ENCODE assay signal across 8 cellular contexts in genomic region chr12:54394281-54394719, GRCh38. TPM values are rescaled to one million over a fixed set of nuclear protein-coding genes. Genes with fewer than 3 reads are reported as not detected.
DNase-seq lines count a peak whose midpoint lies in the region; ATAC-seq, FAIRE-seq and TF ChIP-seq lines count a peak whose summit lies in the region.

No MANE protein-coding gene starts in this region.

- H3K9ac ChIP-seq in endothelial cell of umbilical vein (replicated peaks; ENCODE audit: extremely low read depth, insufficient read depth, low read length), result no peak overlapping the region

- no peaks in the 10 kb centered on the region for H3K9me3 ChIP-seq in endothelial cell of umbilical vein (replicated peaks; ENCODE audit: control insufficient read depth, insufficient read depth, low read length)
- no peaks in the 10 kb centered on the region for H3K9me3 ChIP-seq in effector memory CD4-positive, alpha-beta T cell (ENCODE audit: control insufficient read depth, low read length)

- peaks cover 14% of the 10 kb centered on the region for H3K36me3 Mint-ChIP-seq in activated naive CD4-positive, alpha-beta T cell treated with anti-CD3 and anti-CD28 coated beads for 36 hours (ENCODE audit: low read depth)
- no peaks in the 10 kb centered on the region for H3K36me3 Mint-ChIP-seq in natural killer cell

- no peak overlapping the region for H3K4me3 ChIP-seq in endothelial cell of umbilical vein (replicated peaks in 1 of 3; ENCODE audit: insufficient read depth in 1 of 3, low read depth in 1 of 3, low read length in 3 of 3)
- H3K4me3 ChIP-seq in effector memory CD4-positive, alpha-beta T cell (ENCODE audit: insufficient read depth, low read depth, low read length, poor library complexity, severe bottlenecking), result no peak overlapping the region

- no peaks in the 10 kb centered on the region for H3K4me1 ChIP-seq in endothelial cell of umbilical vein (ENCODE audit: control insufficient read depth, extremely low read depth, insufficient read depth, low read length)
- peaks cover 4% of the 10 kb centered on the region for H3K4me1 ChIP-seq in effector memory CD4-positive, alpha-beta T cell (ENCODE audit: control insufficient read depth, insufficient read depth, low read length, poor library complexity, severe bottlenecking)

- no peaks in the 10 kb centered on the region for H3K9me3 Mint-ChIP-seq in activated naive CD4-positive, alpha-beta T cell treated with anti-CD3 and anti-CD28 coated beads for 36 hours
- no peaks in the 10 kb centered on the region for H3K9me3 Mint-ChIP-seq in natural killer cell

- intact Hi-C loops in activated naive CD4-positive, alpha-beta T cell treated with anti-CD3 and anti-CD28 coated beads for 36 hours (cut with micrococcal nuclease), result no loop called here
- intact Hi-C loops in endothelial cell of umbilical vein (cut with micrococcal nuclease) (no loop called here), natural killer cell (cut with micrococcal nuclease) (no loop called here)

- peak; percentile 73 for DNase-seq in activated naive CD4-positive, alpha-beta T cell treated with anti-CD3 and anti-CD28 coated beads for 36 hours
- DNase-seq in activated naive CD4-positive, alpha-beta T cell treated with anti-CD3 and anti-CD28 coated beads, Interleukin-2, amount 50 U/mL, for 16 hours, result no peak
- DNase-seq in NCI-H1105 treated with DMSO at 0.1 percent for 48 hours (lab: John Stamatoyannopoulos, UW), result peak; percentile 9
- DNase-seq in T1000 (lab: John Stamatoyannopoulos, UW), result peak; percentile 100
- DNase-seq in endothelial cell of umbilical vein (ENCODE audit: low read depth, low spot score), result no peak
- DNase-seq in natural killer cell, result no peak
- no peak for DNase-seq in effector memory CD4-positive, alpha-beta T cell

- H3K27ac ChIP-seq in endothelial cell of umbilical vein (ENCODE audit: insufficient read depth, low read depth, low read length), result no peak overlapping the region
- H3K27ac ChIP-seq in effector memory CD4-positive, alpha-beta T cell (ENCODE audit: insufficient read depth, low read length, poor library complexity, severe bottlenecking), result no peak overlapping the region

- no peaks in the 10 kb centered on the region for H3K27me3 ChIP-seq in endothelial cell of umbilical vein (ENCODE audit: control insufficient read depth in 2 of 2, insufficient read depth in 2 of 2, low read length in 2 of 2)
- no peaks in the 10 kb centered on the region for H3K27me3 ChIP-seq in effector memory CD4-positive, alpha-beta T cell (replicated peaks; ENCODE audit: control insufficient read depth, insufficient read depth, low read length, poor library complexity, severe bottlenecking)

- dilution Hi-C loops in endothelial cell of umbilical vein (cut with MboI; ENCODE audit: extremely low pct_ligation_motif_present, low sequenced_read_pairs), result no loop called here

- no TSS peak for BruUV-seq in endothelial cell of umbilical vein (replicated peaks; lab: Mats Ljungman, UMichigan)

- peaks cover 15% of the 10 kb centered on the region for H3K79me2 ChIP-seq in endothelial cell of umbilical vein (ENCODE audit: control insufficient read depth, insufficient read depth, low read length)

- peaks cover 2% of the 10 kb centered on the region for H4K20me1 ChIP-seq in endothelial cell of umbilical vein (replicated peaks; ENCODE audit: control insufficient read depth, extremely low read depth, insufficient read depth, low read length)

- FAIRE-seq in endothelial cell of umbilical vein (lab: Jason Lieb, UNC), result no peak

- peak overlapping the region; percentile 34 for H3K27ac Mint-ChIP-seq in activated naive CD4-positive, alpha-beta T cell treated with anti-CD3 and anti-CD28 coated beads for 36 hours
- H3K27ac Mint-ChIP-seq in natural killer cell, result peak overlapping the region; percentile 56 to 79

- peaks cover 46 to 50% of the 10 kb centered on the region in 2 experiments for H3K36me3 ChIP-seq in endothelial cell of umbilical vein (ENCODE audit: control insufficient read depth in 2 of 2, extremely low read depth in 1 of 2, insufficient read depth in 2 of 2, low read length in 2 of 2)
- H3K36me3 ChIP-seq in effector memory CD4-positive, alpha-beta T cell (ENCODE audit: control insufficient read depth, insufficient read depth, low read length), result peaks cover 59% of the 10 kb centered on the region

- no peak overlapping the region for H2AFZ ChIP-seq in endothelial cell of umbilical vein (ENCODE audit: low read depth, low read length)

- no peaks in the 10 kb centered on the region for H3K9me1 ChIP-seq in endothelial cell of umbilical vein (replicated peaks; ENCODE audit: control insufficient read depth, extremely low read depth, insufficient read depth, low read length)

- CTCF ChIA-PET in activated naive CD4-positive, alpha-beta T cell treated with anti-CD3 and anti-CD28 coated beads for 36 hours (lab: Charles Lee), result interaction anchor here (1.5 to 3.3 kb wide), 5 partner anchors 8 to 45 kb away, joined by 4 to 32 read pairs (median 21); no protein-coding TSS in a partner anchor
- CTCF ChIA-PET in endothelial cell of umbilical vein (lab: Charles Lee), result interaction anchor here (1.2 to 2.8 kb wide), 3 partner anchors 10 to 46 kb away, joined by 4 to 17 read pairs (median 4); no protein-coding TSS in a partner anchor

- ATAC-seq in natural killer cell (no peak), GM19463 (IDR thresholded peaks at IDR 0.05; ENCODE audit: unreplicated experiment) (no peak)

- TF ChIP-seq CTCF in endothelial cell of umbilical vein (IDR thresholded peaks at IDR 0.05; ENCODE audit: extremely low read depth in 1 of 2, insufficient read depth in 1 of 2, low read depth in 1 of 2, low read length in 2 of 2) (peak; percentile 62 to 67), natural killer cell (IDR thresholded peaks at IDR 0.05) (peak; percentile 66)

- POLR2A ChIA-PET in endothelial cell of umbilical vein (lab: Charles Lee), result no interaction called here

- H3K4me1 Mint-ChIP-seq in activated naive CD4-positive, alpha-beta T cell treated with anti-CD3 and anti-CD28 coated beads for 36 hours (ENCODE audit: low read depth), result peaks cover 23% of the 10 kb centered on the region
- peaks cover 25 to 54% of the 10 kb centered on the region in 2 donors for H3K4me1 Mint-ChIP-seq in natural killer cell

- no peak overlapping the region for H3K4me2 ChIP-seq in endothelial cell of umbilical vein (ENCODE audit: insufficient read depth, low read length)

- H3K27me3 Mint-ChIP-seq in activated naive CD4-positive, alpha-beta T cell treated with anti-CD3 and anti-CD28 coated beads for 36 hours (ENCODE audit: low read depth), result no peaks in the 10 kb centered on the region
- H3K27me3 Mint-ChIP-seq in natural killer cell (ENCODE audit: low read depth in 2 of 2), result no peaks in the 10 kb centered on the region

- no peak for TF ChIP-seq POLR2A in endothelial cell of umbilical vein (IDR thresholded peaks at IDR 0.05; ENCODE audit: low read depth, low read length)

- no peak overlapping the region for H3K4me3 Mint-ChIP-seq in activated naive CD4-positive, alpha-beta T cell treated with anti-CD3 and anti-CD28 coated beads for 36 hours
- H3K4me3 Mint-ChIP-seq in natural killer cell, result peak overlapping the region; percentile 49

TF ChIP-seq in endothelial cell of umbilical vein, 7 proteins besides CTCF, POLR2A, EP300 and RAD21 (continues in another document):
- no peak for TF ChIP-seq EZH2 (IDR thresholded peaks at IDR 0.05; ENCODE audit: borderline replicate concordance, low read depth, low read length, severe bottlenecking)
- TF ChIP-seq MAX (IDR thresholded peaks at IDR 0.05; ENCODE audit: insufficient read depth, insufficient read length), result no peak
- no peak for TF ChIP-seq JUN (IDR thresholded peaks at IDR 0.05; ENCODE audit: borderline replicate concordance, insufficient read depth, insufficient read length, low read depth)

RNA-seq across cellular contexts. Expression of gene ZNF385A, which starts 9.8 kb away (rescaled TPM):
- 1 to 10 TPM in 1 of 2 experiments, under 1 TPM in 1; 0.93 to 1.1 TPM for total RNA-seq in activated naive CD4-positive, alpha-beta T cell treated with anti-CD3 and anti-CD28 coated beads for 36 hours
- total RNA-seq in endothelial cell of umbilical vein, result 7.9 and 9.6 TPM in 2 replicates
- polyA plus RNA-seq in endothelial cell of umbilical vein, result 1.6 and 2.3 TPM in 2 replicates
- 1.6 and 2.1 TPM in 2 replicates for polyA plus RNA-seq in endothelial cell of umbilical vein (2011; cell fraction: cytosol; rRNA removed)
- 3.9 and 4.0 TPM in 2 replicates for polyA plus RNA-seq in endothelial cell of umbilical vein (2011; cell fraction: nucleus; rRNA removed)
- polyA plus RNA-seq in endothelial cell of umbilical vein (2012), result 5.2 and 7.8 TPM in 2 replicates
- polyA minus RNA-seq in endothelial cell of umbilical vein, result 2.1 and 3.5 TPM in 2 replicates
- polyA minus RNA-seq in endothelial cell of umbilical vein (2011; cell fraction: cytosol; rRNA and poly(A)+ RNA removed), result 8.5 TPM
- 2.3 and 4.6 TPM in 2 replicates for polyA minus RNA-seq in endothelial cell of umbilical vein (2011; cell fraction: nucleus; rRNA and poly(A)+ RNA removed)
- total RNA-seq in natural killer cell, result 1 to 10 TPM; 5.4 to 9.8 (median 8.9) TPM

RNA-seq across cellular contexts. Expression of gene ITGA5, which starts 24.8 kb away (rescaled TPM):
- total RNA-seq in activated naive CD4-positive, alpha-beta T cell treated with anti-CD3 and anti-CD28 coated beads for 36 hours, result 10 to 100 TPM; 17.9 to 18.4 TPM
- 938 and 994 TPM in 2 replicates for total RNA-seq in endothelial cell of umbilical vein
- polyA plus RNA-seq in endothelial cell of umbilical vein, result 657 and 731 TPM in 2 replicates
- 643 and 681 TPM in 2 replicates for polyA plus RNA-seq in endothelial cell of umbilical vein (2011; cell fraction: cytosol; rRNA removed)
- polyA plus RNA-seq in endothelial cell of umbilical vein (2011; cell fraction: nucleus; rRNA removed), result 771 and 889 TPM in 2 replicates
- 879 and 902 TPM in 2 replicates for polyA plus RNA-seq in endothelial cell of umbilical vein (2012)
- 914 and 1,135 TPM in 2 replicates for polyA minus RNA-seq in endothelial cell of umbilical vein
- polyA minus RNA-seq in endothelial cell of umbilical vein (2011; cell fraction: cytosol; rRNA and poly(A)+ RNA removed), result 30.9 TPM
- polyA minus RNA-seq in endothelial cell of umbilical vein (2011; cell fraction: nucleus; rRNA and poly(A)+ RNA removed), result 459 and 500 TPM in 2 replicates
- 100 to 1,000 TPM; 177 to 232 (median 207) TPM for total RNA-seq in natural killer cell

RNA-seq across cellular contexts. Expression of gene GPR84, which starts 30.0 kb away (rescaled TPM):
- 1 to 10 TPM; 1.2 TPM for total RNA-seq in activated naive CD4-positive, alpha-beta T cell treated with anti-CD3 and anti-CD28 coated beads for 36 hours
- not detected in 2 replicates for total RNA-seq in endothelial cell of umbilical vein
- polyA plus RNA-seq in endothelial cell of umbilical vein, result 0.08 TPM in 1 of 2 replicates, not detected in the other
- polyA plus RNA-seq in endothelial cell of umbilical vein (2011; cell fraction: cytosol; rRNA removed), result 0.03 TPM in 1 of 2 replicates, not detected in the other
- polyA plus RNA-seq in endothelial cell of umbilical vein (2011; cell fraction: nucleus; rRNA removed), result 0.48 and 0.63 TPM in 2 replicates
- not detected in 2 replicates for polyA plus RNA-seq in endothelial cell of umbilical vein (2012)
- polyA minus RNA-seq in endothelial cell of umbilical vein, result not detected in 2 replicates
- polyA minus RNA-seq in endothelial cell of umbilical vein (2011; cell fraction: cytosol; rRNA and poly(A)+ RNA removed), result not detected
- 0.38 and 0.48 TPM in 2 replicates for polyA minus RNA-seq in endothelial cell of umbilical vein (2011; cell fraction: nucleus; rRNA and poly(A)+ RNA removed)
- total RNA-seq in natural killer cell, result 1 to 10 TPM in 1 of 3 donors, under 1 TPM in 2; 0.45 to 4.9 (median 0.59) TPM

Comparison
In these comparisons a context has a peak if more than half of its experiments do, and no peak if none do; other contexts are left out.
1. DNase-seq: peak in activated naive CD4-positive, alpha-beta T cell treated with anti-CD3 and anti-CD28 coated beads for 36 hours (single experiment), NCI-H1105 treated with DMSO at 0.1 percent for 48 hours (single experiment) and T1000 (single experiment); none in activated naive CD4-positive, alpha-beta T cell treated with anti-CD3 and anti-CD28 coated beads, Interleukin-2, amount 50 U/mL, for 16 hours (single experiment), endothelial cell of umbilical vein (single experiment), natural killer cell (single experiment) and effector memory CD4-positive, alpha-beta T cell (0 of 3).
2. RNA of gene ITGA5, which starts 24.8 kb away (total RNA-seq): 938 to 994 TPM in endothelial cell of umbilical vein and 177 to 232 TPM in natural killer cell; 17.9 to 18.4 TPM in activated naive CD4-positive, alpha-beta T cell treated with anti-CD3 and anti-CD28 coated beads for 36 hours; every median in the first group is over 4 times any median in the second.